Comparison of ENCODE assay signal across 17 cellular contexts in genomic region chr6:82818727-82819126, GRCh38.
DNase-seq lines count a peak whose midpoint lies in the region; ATAC-seq and TF ChIP-seq lines count a peak whose summit lies in the region.
"Had no signal": no experiment of that assay in that cellular context is flagged by ENCODE, and none has a peak within 500 bp of the region (broad histone marks: within the 10 kb centered on the region; RNA-seq: fewer than 3 reads in every experiment).

No MANE protein-coding gene starts in this region.

- no peak for TF ChIP-seq CTCF in AG04449 (IDR thresholded peaks at IDR 0.05; ENCODE audit: insufficient read depth, low read length, missing control alignments)

- CTCF ChIA-PET in AG04449 (lab: Yijun Ruan, JAX), result interaction anchor here (0.9 to 1.7 kb wide), 3 partner anchors 17 to 455 kb away, joined by 3 to 4 read pairs (median 3); partner anchors contain the start of gene TPBG

- POLR2A ChIA-PET in AG04449 (lab: Yijun Ruan, JAX), result interaction anchor here (0.7 to 1.3 kb wide), 3 partner anchors 24 to 422 kb away, joined by 3 to 7 read pairs (median 4); no protein-coding TSS in a partner anchor

- DNase-seq in AG04449 (ENCODE audit: low read depth, low spot score), result peak; percentile 80
- DNase-seq in HPDE6-E6E7 (ENCODE audit: extremely low spot score), result peak; percentile 31
- peak; percentile 49 for DNase-seq in astrocyte of the hippocampus (ENCODE audit: low read depth, low spot score)
- DNase-seq in glomerular visceral epithelial cell (ENCODE audit: extremely low spot score), result peak; percentile 58
- DNase-seq in HUDEP-2 (lab: John Stamatoyannopoulos, UW; ENCODE audit: unreplicated experiment in 76 of 76), result no peak
- DNase-seq in stimulated activated CD4-positive, alpha-beta T cell treated with anti-CD3 and anti-CD28 coated beads, Interleukin-4, amount 100 ng/mL, for 4 hours, result no peak
- DNase-seq: COR-L47; GF-D8; NCI-H2081 treated with DMSO at 0.1 percent for 48 hours; NCI-H748 treated with DMSO at 0.1 percent for 48 hours; stimulated activated naive B cell treated with anti-CD40 and anti-IgM and Interleukin-4, amounts not matched to agents 10 μg/mL and 1 μg/mL and 100 μg/mL, for 72 hours; trophoblast cell had no signal

- no peak for ATAC-seq in HG02852 (IDR thresholded peaks at IDR 0.05; ENCODE audit: unreplicated experiment)
- no peak for ATAC-seq in GM21529 (IDR thresholded peaks at IDR 0.05; ENCODE audit: unreplicated experiment)
- ATAC-seq: left lobe of liver; stimulated activated naive B cell treated with anti-CD40 and anti-IgM and Interleukin-4, amounts not matched to agents 10 μg/mL and 1 μg/mL and 100 μg/mL, for 72 hours had no signal

- H3K4me3 ChIP-seq in AG04449 (ENCODE audit: low read depth, low read length), result no peak overlapping the region
- H3K4me3 ChIP-seq: esophagus muscularis mucosa, smooth muscle cell had no signal

Comparison
In these comparisons a context has a peak if more than half of its experiments do, and no peak if none do; other contexts are left out.
1. DNase-seq: peak in AG04449 (single experiment), HPDE6-E6E7 (single experiment), astrocyte of the hippocampus (single experiment) and glomerular visceral epithelial cell (single experiment); none in HUDEP-2 (0 of 76) and stimulated activated CD4-positive, alpha-beta T cell treated with anti-CD3 and anti-CD28 coated beads, Interleukin-4, amount 100 ng/mL, for 4 hours (0 of 2).